8 cellular contexts compared by ENCODE assay signal in genomic region chr3:2099028-2099671, GRCh38. TPM values are rescaled to one million over a fixed set of nuclear protein-coding genes. Genes with fewer than 3 reads are reported as not detected.
DNase-seq lines count a peak whose midpoint lies in the region; ATAC-seq lines count a peak whose summit lies in the region.

No MANE protein-coding gene starts in this region.

- no peaks in the 10 kb centered on the region for H3K9me3 ChIP-seq in SJCRH30 (replicated peaks)

- H3K36me3 ChIP-seq in SJCRH30: no peaks in the 10 kb centered on the region

- DNase-seq in NCI-H146 (lab: John Stamatoyannopoulos, UW) (peak; percentile 43), NCI-H146 treated with DMSO at 0.1 percent for 48 hours (lab: John Stamatoyannopoulos, UW; ENCODE audit: unreplicated experiment) (no peak), SJCRH30 (peak; percentile 34 to 43), islet precursor cell (peak; percentile 83), NK-92 (lab: John Stamatoyannopoulos, UW; ENCODE audit: unreplicated experiment) (no peak), COR-L47 (lab: John Stamatoyannopoulos, UW) (no peak)

- peak overlapping the region; percentile 64 for H3K27ac ChIP-seq in SJCRH30
- H3K27ac ChIP-seq in skin epidermis: no peak overlapping the region

- H3K4me3 ChIP-seq in SJCRH30 (peak overlapping the region; percentile 77), skin epidermis (peak overlapping the region in 5 of 7 experiments; percentile 15 to 42 (median 29))

- 0 out of 2 replicates have a peak, but pooled peaks cover 2% of the 10 kb centered on the region for H3K4me1 ChIP-seq in SJCRH30

- no peaks in the 10 kb centered on the region for H3K27me3 ChIP-seq in SJCRH30

- ATAC-seq in HG02973 (IDR thresholded peaks at IDR 0.05; ENCODE audit: unreplicated experiment): no peak

RNA-seq across cellular contexts. Expression of gene CNTN4, which starts 0.5 kb away (rescaled TPM):
- 5.5 and 7.6 TPM in 2 replicates for total RNA-seq in SJCRH30 (2014; rRNA removed; shearing (Covaris generic))

Comparison
In these comparisons a context has a peak if more than half of its experiments do, and no peak if none do; other contexts are left out.
1. DNase-seq: peak in NCI-H146 (single experiment), SJCRH30 (2 of 2) and islet precursor cell (single experiment); none in NCI-H146 treated with DMSO at 0.1 percent for 48 hours (single experiment), NK-92 (single experiment) and COR-L47 (single experiment).